ENCODE assay signal across 2 cellular contexts in the genomic region with DNA sequence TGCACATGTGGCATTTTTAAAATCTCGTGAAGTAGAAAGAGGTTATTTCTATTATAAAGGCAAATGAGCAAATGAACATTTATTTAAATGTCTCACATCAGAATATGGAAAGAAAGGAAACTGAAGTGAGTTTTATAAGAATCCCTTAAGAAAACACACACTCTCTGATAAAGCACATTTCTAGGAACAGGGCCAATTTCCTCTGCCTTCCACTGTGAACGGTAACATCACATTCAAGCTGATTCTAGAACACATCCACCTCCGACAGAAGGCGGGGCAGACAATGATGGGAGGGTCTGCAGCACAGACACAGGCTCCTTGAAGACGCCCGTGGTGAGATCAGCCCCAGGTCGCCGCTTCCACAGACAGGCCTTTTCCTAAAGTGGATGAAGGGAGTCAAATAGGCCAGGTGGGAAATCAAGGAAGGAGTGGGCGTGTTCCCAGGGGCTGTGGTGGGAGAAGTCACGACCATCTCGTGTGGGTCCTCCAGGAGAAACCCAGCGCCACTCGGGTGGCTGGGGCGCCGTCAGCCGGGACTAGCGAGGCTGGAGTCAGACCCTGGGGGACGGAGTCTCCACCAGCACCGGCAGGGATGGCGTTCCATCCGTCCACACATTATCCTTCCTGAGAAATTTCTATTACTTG.
TF ChIP-seq lines count a peak whose summit lies in the region.

No MANE protein-coding gene starts in this region.

TF ChIP-seq in WTC11, 78 proteins besides CTCF, POLR2A, EP300 and RAD21:
- TF ChIP-seq FOXJ3 (CRISPR knock-in tag; IDR thresholded peaks at IDR 0.05; ENCODE audit: borderline replicate concordance), result no peak
- TF ChIP-seq KAT7 (CRISPR knock-in tag; IDR thresholded peaks at IDR 0.05; ENCODE audit: borderline replicate concordance), result no peak
- TF ChIP-seq ATF1 (CRISPR knock-in tag; IDR thresholded peaks at IDR 0.05), result no peak

TF ChIP-seq in endothelial cell of umbilical vein, 7 proteins besides CTCF, POLR2A, EP300 and RAD21:
- no peak for TF ChIP-seq MYC (IDR thresholded peaks at IDR 0.05; ENCODE audit: low read depth, low read length)
- no peak for TF ChIP-seq FOS (IDR thresholded peaks at IDR 0.05; ENCODE audit: borderline replicate concordance, insufficient read depth, low read length)
- TF ChIP-seq EZH2 (IDR thresholded peaks at IDR 0.05; ENCODE audit: borderline replicate concordance, low read depth, low read length, severe bottlenecking), result no peak
- no peak for TF ChIP-seq GATA2 (IDR thresholded peaks at IDR 0.05; ENCODE audit: insufficient read depth, insufficient read length, low read depth, low read length)
- TF ChIP-seq, protein P1, sequence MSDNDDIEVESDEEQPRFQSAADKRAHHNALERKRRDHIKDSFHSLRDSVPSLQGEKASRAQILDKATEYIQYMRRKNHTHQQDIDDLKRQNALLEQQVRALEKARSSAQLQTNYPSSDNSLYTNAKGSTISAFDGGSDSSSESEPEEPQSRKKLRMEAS (IDR thresholded peaks at IDR 0.05; ENCODE audit: insufficient read depth, insufficient read length), result no peak
- TF ChIP-seq JUN (IDR thresholded peaks at IDR 0.05; ENCODE audit: borderline replicate concordance, insufficient read depth, insufficient read length, low read depth), result no peak
- no peak for TF ChIP-seq POLR2AphosphoS5 (IDR thresholded peaks at IDR 0.05; ENCODE audit: insufficient read depth, low read depth, low read length)
